13 cellular contexts compared by ENCODE assay signal in genomic region chr10:132322621-132323048, GRCh38. TPM values are rescaled to one million over a fixed set of nuclear protein-coding genes. Genes with fewer than 3 reads are reported as not detected.
DNase-seq lines count a peak whose midpoint lies in the region; ATAC-seq and TF ChIP-seq lines count a peak whose summit lies in the region.
"Had no signal": no experiment of that assay in that cellular context is flagged by ENCODE, and none has a peak within 500 bp of the region (broad histone marks: within the 10 kb centered on the region; RNA-seq: fewer than 3 reads in every experiment).

No MANE protein-coding gene starts in this region.

- no peak overlapping the region for H3K9ac ChIP-seq in SK-N-MC (ENCODE audit: insufficient read length)

- DNase-seq in right cardiac atrium (peak in 1 of 3 donors; percentile 16), left ventricle myocardium inferior (no peak), SK-N-MC (ENCODE audit: low read depth, low spot score) (no peak), foreskin fibroblast (peak; percentile 67 to 77), GM20000 (ENCODE audit: low spot score) (no peak), NCI-H1436 treated with DMSO at 0.1 percent for 48 hours (lab: John Stamatoyannopoulos, UW) (no peak)
- DNase-seq in stimulated activated CD4-positive, alpha-beta T cell treated with anti-CD3 and anti-CD28 coated beads, Interleukin-4, amount 100 ng/mL, for 1 hour = no peak
- DNase-seq: activated CD4-positive, CD25-positive, alpha-beta regulatory T cell treated with anti-CD3 and anti-CD28 coated beads, Interleukin-2, amount 50 U/mL, for 72 hours; activated gamma-delta T cell; BE2C; NCI-H2081; RPMI8226 had no signal

- H3K4me3 ChIP-seq in right cardiac atrium (ENCODE audit: low read length) (no peak overlapping the region), left ventricle myocardium inferior (no peak overlapping the region), SK-N-MC (no peak overlapping the region), foreskin fibroblast (ENCODE audit: low read depth in 1 of 2, low read length in 2 of 2) (no peak overlapping the region)

- H3K27ac ChIP-seq in right cardiac atrium (ENCODE audit: low read length) (no peak overlapping the region), left ventricle myocardium inferior (replicated peaks) (no peak overlapping the region), SK-N-MC (peak overlapping the region; percentile 68; the same call in 1 of the 2 replicates)

- no peak for TF ChIP-seq CTCF in left ventricle myocardium inferior (IDR thresholded peaks at IDR 0.05; ENCODE audit: borderline replicate concordance)
- TF ChIP-seq CTCF in foreskin fibroblast (IDR thresholded peaks at IDR 0.05; ENCODE audit: low read depth, low read length) = peak; percentile 23
- no peak for TF ChIP-seq CTCF in GM20000 (IDR thresholded peaks at IDR 0.05; ENCODE audit: extremely low read depth, missing control alignments)

- intact Hi-C loops in right cardiac atrium (cut with DNase I) = no loop called here
- intact Hi-C loops in left ventricle myocardium inferior (cut with micrococcal nuclease) = no loop called here

- WGBS in right cardiac atrium = 83% methylated on average over 5 of the region's 5 CpGs

- H3K4me1 ChIP-seq in right cardiac atrium (ENCODE audit: control insufficient read depth, insufficient read depth, low read length) (no peaks in the 10 kb centered on the region), left ventricle myocardium inferior (peaks cover 6% of the 10 kb centered on the region)
- H3K4me1 ChIP-seq: BE2C had no signal

- no peaks in the 10 kb centered on the region for H3K9me3 ChIP-seq in right cardiac atrium (ENCODE audit: control insufficient read depth, low read length)
- no peaks in the 10 kb centered on the region for H3K9me3 ChIP-seq in left ventricle myocardium inferior (replicated peaks)
- H3K9me3 ChIP-seq in SK-N-MC (ENCODE audit: low read depth, low read length) = no peaks in the 10 kb centered on the region
- H3K9me3 ChIP-seq: BE2C had no signal

- H3K27me3 ChIP-seq in right cardiac atrium (ENCODE audit: control insufficient read depth, insufficient read depth) (no peaks in the 10 kb centered on the region), left ventricle myocardium inferior (ENCODE audit: low read depth) (no peaks in the 10 kb centered on the region)
- H3K27me3 ChIP-seq: BE2C had no signal

- ATAC-seq in right cardiac atrium (peak; percentile 23 to 31), HG03097 (IDR thresholded peaks at IDR 0.05; ENCODE audit: low FRiP score, unreplicated experiment) (no peak)

- H3K36me3 ChIP-seq in left ventricle myocardium inferior (no peaks in the 10 kb centered on the region), SK-N-MC (ENCODE audit: insufficient read depth, low read length) (no peaks in the 10 kb centered on the region)

RNA-seq across cellular contexts. Expression of gene LRRC27, which starts 9.4 kb away (rescaled TPM):
- 1 to 10 TPM; 3.7 to 9.3 (median 6.8) TPM for total RNA-seq in right cardiac atrium
- 5.4 TPM for polyA plus RNA-seq in right cardiac atrium
- total RNA-seq in left ventricle myocardium inferior = 3.8 TPM

RNA-seq across cellular contexts. Expression of gene STK32C, which starts 14.9 kb away (rescaled TPM):
- total RNA-seq in right cardiac atrium (1 to 10 TPM; 5.7 to 7.3 (median 6.7) TPM), left ventricle myocardium inferior (4.4 TPM)
- 6.9 TPM for polyA plus RNA-seq in right cardiac atrium

Comparison
In these comparisons a context has a peak if more than half of its experiments do, and no peak if none do; other contexts are left out.
1. DNase-seq: peak in foreskin fibroblast (2 of 2); none in left ventricle myocardium inferior (single experiment), SK-N-MC (single experiment), stimulated activated CD4-positive, alpha-beta T cell treated with anti-CD3 and anti-CD28 coated beads, Interleukin-4, amount 100 ng/mL, for 1 hour (single experiment), GM20000 (single experiment) and NCI-H1436 treated with DMSO at 0.1 percent for 48 hours (single experiment).